In the genomic region with DNA sequence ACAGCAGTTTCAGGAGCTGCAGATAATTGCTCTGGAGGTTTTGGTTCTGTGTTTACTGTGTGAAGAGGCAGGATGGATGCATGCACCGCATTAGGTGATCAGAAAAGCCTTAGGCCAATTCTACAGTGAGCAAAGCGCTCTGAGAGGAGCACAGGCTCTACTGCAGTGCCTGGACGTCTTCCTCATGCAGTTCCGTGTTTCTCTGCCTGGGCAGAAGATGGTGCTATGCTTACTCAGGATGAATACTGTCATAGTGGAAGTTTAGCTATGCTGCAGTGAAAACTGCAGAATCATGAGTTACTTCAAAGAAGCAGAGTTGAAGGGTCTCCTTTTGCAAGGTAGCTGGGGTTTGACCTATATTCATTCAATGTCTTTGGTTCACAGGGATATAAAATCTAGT, we compare ENCODE assay signal across 22 cellular contexts.
"Had no signal": no experiment of that assay in that cellular context is flagged by ENCODE, and none has a peak within 500 bp of the region (broad histone marks: within the 10 kb centered on the region; RNA-seq: fewer than 3 reads in every experiment).

No MANE protein-coding gene starts in this region.

- ATAC-seq: activated CD4-positive, CD25-positive, alpha-beta regulatory T cell treated with anti-CD3 and anti-CD28 coated beads, Interleukin-2, amount 50 U/mL, for 24 hours; activated CD8-positive, alpha-beta T cell treated with anti-CD3 and anti-CD28 coated beads, Interleukin-2, amount 10 ng/mL, durations not matched to agents 7 days and 5 days; left lobe of liver; natural killer cell treated with Interleukin-12 subunit alpha and Interleukin-12 subunit beta and Interleukin-15 and Interleukin-18, amount 100 ng/mL, for 72 hours; stimulated activated naive B cell treated with anti-CD40 and anti-IgM and Interleukin-4, amounts not matched to agents 10 μg/mL and 1 μg/mL and 100 μg/mL, for 72 hours had no signal

- H3K36me3 ChIP-seq: brain microvascular endothelial cell, neutrophil, sigmoid colon, spleen, upper lobe of right lung had no signal

- H3K9ac ChIP-seq: parathyroid adenoma had no signal

- H3K4me3 ChIP-seq: coronary artery, sigmoid colon, spleen, upper lobe of right lung had no signal

- H2AFZ ChIP-seq: parathyroid adenoma had no signal

- H3K27me3 ChIP-seq: brain microvascular endothelial cell, neutrophil, spleen, upper lobe of right lung had no signal

- FAIRE-seq: kidney had no signal

- H3K27ac ChIP-seq: brain microvascular endothelial cell, coronary artery, neutrophil, parathyroid adenoma, sigmoid colon, spleen, upper lobe of right lung had no signal

- H3K4me1 ChIP-seq: parathyroid adenoma, sigmoid colon, spleen, upper lobe of right lung had no signal

- DNase-seq: activated CD4-positive, alpha-beta T cell treated with anti-CD3 and anti-CD28 coated beads, Interleukin-2, amount 10 ng/mL, durations not matched to agents 7 days and 5 days; activated CD8-positive, alpha-beta T cell treated with anti-CD3 and anti-CD28 coated beads, Interleukin-2, amount 10 ng/mL, durations not matched to agents 7 days and 5 days; activated naive CD4-positive, alpha-beta T cell treated with Interleukin-2 at 50 U/mL for 16 hours; activated T-cell treated with anti-CD3 and anti-CD28 coated beads, Interleukin-2, amount 50 U/mL, for 24 hours; aorta; brain microvascular endothelial cell; erythroblast; foreskin melanocyte; head of caudate nucleus; kidney; spleen; stimulated activated CD4-positive, alpha-beta T cell treated with anti-CD3 and anti-CD28 coated beads, Interleukin-4, amount 100 ng/mL, for 4 hours; stimulated activated naive B cell treated with anti-CD40 and anti-IgM and Interleukin-4, amounts not matched to agents 10 μg/mL and 1 μg/mL and 100 μg/mL, for 72 hours; T-helper 9 cell; upper lobe of right lung had no signal

- H3K79me2 ChIP-seq: parathyroid adenoma had no signal

- H3K9me3 ChIP-seq: neutrophil, upper lobe of right lung had no signal
